In genomic region chr22:30903876-30904460, GRCh38 we compare ENCODE assay signal across 24 cellular contexts.
DNase-seq lines count a peak whose midpoint lies in the region; ATAC-seq lines count a peak whose summit lies in the region.
"Had no signal": no experiment of that assay in that cellular context is flagged by ENCODE, and none has a peak within 500 bp of the region (broad histone marks: within the 10 kb centered on the region; RNA-seq: fewer than 3 reads in every experiment).

No MANE protein-coding gene starts in this region.

- intact Hi-C loops in cardiac septum (cut with DNase I) (no loop called here), left cardiac atrium (cut with DNase I) (no loop called here)

- peaks cover 0 to under 1% of the 10 kb centered on the region in 2 donors for H3K36me3 Mint-ChIP-seq in naive B cell

- H3K4me3 Mint-ChIP-seq in naive B cell: no peak overlapping the region
- H3K4me3 Mint-ChIP-seq: B cell; CD8-positive, alpha-beta T cell had no signal

- no peaks in the 10 kb centered on the region for H3K27me3 Mint-ChIP-seq in naive B cell
- H3K27me3 Mint-ChIP-seq: B cell had no signal

- peak; percentile 29 for DNase-seq in DMS 273 (lab: John Stamatoyannopoulos, UW; ENCODE audit: unreplicated experiment)
- no peak for DNase-seq in DMS 273 treated with DMSO at 0.1 percent for 48 hours (lab: John Stamatoyannopoulos, UW)
- peak; percentile 39 for DNase-seq in cardiac septum (ENCODE audit: low spot score)
- DNase-seq in left cardiac atrium: no peak
- DNase-seq in naive B cell: no peak
- no peak for DNase-seq in central memory CD4-positive, alpha-beta T cell
- DNase-seq: Caco-2, DMS153, DND-41, Kasumi-1, NCI-H1105, NCI-H146, NCI-H1930, NCI-H2107, NCI-H446 treated with DMSO at 0.1 percent for 48 hours, NCI-H526 treated with DMSO at 0.1 percent for 48 hours, RPMI8226, SHP77 had no signal

- ATAC-seq in left cardiac atrium (no peak), naive B cell (ENCODE audit: low read depth in 2 of 2) (no peak), HG03354 (IDR thresholded peaks at IDR 0.05; ENCODE audit: poor library complexity, severe bottlenecking, unreplicated experiment) (no peak), HG02571 (IDR thresholded peaks at IDR 0.05; ENCODE audit: unreplicated experiment) (no peak)
- ATAC-seq: CD8-positive, alpha-beta T cell; HepG2; K562 had no signal

- H3K27ac Mint-ChIP-seq in naive B cell: peak overlapping the region in 4 of 6 donors; percentile 1 to 95 (median 40)
- H3K27ac Mint-ChIP-seq: B cell; CD8-positive, alpha-beta T cell had no signal

- H3K4me1 Mint-ChIP-seq in naive B cell: peaks cover 6 to 17% (median 13%) of the 10 kb centered on the region in 3 donors

- H3K9me3 Mint-ChIP-seq in naive B cell: peaks cover 0 to 19% (median 6%) of the 10 kb centered on the region in 7 donors

Comparison
In these comparisons a context has a peak if more than half of its experiments do, and no peak if none do; other contexts are left out.
1. DNase-seq: peak in DMS 273 (single experiment) and cardiac septum (single experiment); none in DMS 273 treated with DMSO at 0.1 percent for 48 hours (single experiment), left cardiac atrium (single experiment), naive B cell (single experiment) and central memory CD4-positive, alpha-beta T cell (single experiment).